In the genomic region with DNA sequence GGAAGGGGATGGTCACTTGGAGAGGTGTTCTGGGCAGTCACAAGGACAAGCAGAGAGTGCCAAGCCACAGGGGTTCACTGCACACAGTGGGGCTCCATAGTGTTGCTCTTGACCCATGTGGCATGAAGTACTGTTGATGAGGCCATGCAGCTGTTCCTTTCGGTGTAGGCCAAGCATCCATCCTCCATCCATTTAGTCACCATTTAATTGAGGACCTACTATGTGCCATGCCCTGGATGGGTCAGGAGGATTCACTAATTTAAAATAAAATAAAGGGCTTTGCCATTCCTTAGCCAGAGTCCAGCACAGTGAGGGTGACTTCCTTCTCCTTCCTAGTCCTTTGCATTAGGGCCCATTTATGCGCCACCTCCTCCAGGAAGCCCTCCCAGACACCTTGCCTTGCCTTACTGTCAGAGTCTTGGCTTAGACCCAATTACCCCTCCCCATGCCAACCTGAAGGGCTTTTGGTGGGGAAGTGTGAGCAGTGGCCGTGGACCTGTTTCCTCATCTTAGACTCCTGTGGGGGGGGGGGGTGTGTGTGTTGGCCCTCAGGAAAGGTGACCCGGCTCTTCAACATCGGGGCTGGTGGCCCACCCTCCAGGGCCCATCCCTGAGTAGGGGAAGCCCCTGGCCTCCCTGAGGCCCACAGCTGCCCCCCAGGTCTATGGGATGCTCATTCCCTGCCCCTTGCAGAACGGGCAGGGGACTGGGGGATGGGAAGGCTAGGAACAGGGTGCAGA, we compare ENCODE assay signal across 18 cellular contexts. TPM values are rescaled to one million over a fixed set of nuclear protein-coding genes. Genes with fewer than 3 reads are reported as not detected.
DNase-seq lines count a peak whose midpoint lies in the region; ATAC-seq, FAIRE-seq and TF ChIP-seq lines count a peak whose summit lies in the region.
"Had no signal": no experiment of that assay in that cellular context is flagged by ENCODE, and none has a peak within 500 bp of the region (broad histone marks: within the 10 kb centered on the region; RNA-seq: fewer than 3 reads in every experiment).

No MANE protein-coding gene starts in this region.

- H3K36me3 Mint-ChIP-seq in activated CD4-positive, alpha-beta memory T cell treated with anti-CD3 and anti-CD28 coated beads, Interleukin-2, amount 10 ng/mL, durations not matched to agents 7 days and 5 days (ENCODE audit: low read depth): peaks cover 69% of the 10 kb centered on the region

- TF ChIP-seq EP300 in A549 (IDR thresholded peaks at IDR 0.05) (no peak), stomach (IDR thresholded peaks at IDR 0.05) (no peak)

- DNase-seq in A549 (ENCODE audit: low read depth in 1 of 2, low spot score in 1 of 2) (no peak), kidney (peak; percentile 49), iPS-NIHi11 (ENCODE audit: low spot score) (no peak), stomach (no peak)
- DNase-seq in activated CD4-positive, alpha-beta memory T cell treated with anti-CD3 and anti-CD28 coated beads, Interleukin-2, amount 10 ng/mL, durations not matched to agents 7 days and 5 days: no peak
- DNase-seq: activated gamma-delta T cell, body of pancreas, DMS79 treated with DMSO at 0.1 percent for 48 hours, NCI-H526 treated with DMSO at 0.1 percent for 48 hours, PC-9, thyroid gland had no signal

- no peaks in the 10 kb centered on the region for H3K9me3 Mint-ChIP-seq in activated CD4-positive, alpha-beta memory T cell treated with anti-CD3 and anti-CD28 coated beads, Interleukin-2, amount 10 ng/mL, durations not matched to agents 7 days and 5 days

- H3K4me1 ChIP-seq in A549 (no peaks in the 10 kb centered on the region), BLaER1 (peaks cover 81% of the 10 kb centered on the region), kidney (ENCODE audit: control insufficient read depth in 1 of 2, insufficient read depth in 1 of 2, low read depth in 1 of 2, low read length in 2 of 2) (no peaks in the 10 kb centered on the region), stomach (peaks cover 0 to 43% (median 8%) of the 10 kb centered on the region in 4 donors)
- H3K4me1 ChIP-seq: parathyroid adenoma, thyroid gland had no signal

- peaks cover 42% of the 10 kb centered on the region for H4K20me1 ChIP-seq in BLaER1

- H3K4me3 ChIP-seq in A549 (no peak overlapping the region), BLaER1 (no peak overlapping the region), kidney (ENCODE audit: low read length in 2 of 2) (no peak overlapping the region), stomach (no peak overlapping the region)
- H3K4me3 ChIP-seq: body of pancreas, gastroesophageal sphincter, PC-9, SK-N-MC, thyroid gland had no signal

- H3K4me3 Mint-ChIP-seq in activated CD4-positive, alpha-beta memory T cell treated with anti-CD3 and anti-CD28 coated beads, Interleukin-2, amount 10 ng/mL, durations not matched to agents 7 days and 5 days: no peak overlapping the region
- H3K4me3 Mint-ChIP-seq: B cell had no signal

- no peak overlapping the region for H3K4me2 ChIP-seq in A549
- H3K4me2 ChIP-seq in BLaER1: peak overlapping the region; percentile 99
- H3K4me2 ChIP-seq: PC-9 had no signal

- H3K36me3 ChIP-seq in BLaER1 (no peaks in the 10 kb centered on the region), kidney (ENCODE audit: control insufficient read depth in 1 of 2, insufficient read depth in 2 of 2, low read length in 2 of 2) (no peaks in the 10 kb centered on the region), stomach (no peaks in the 10 kb centered on the region)
- H3K36me3 ChIP-seq: gastroesophageal sphincter, thyroid gland had no signal

- no peak for TF ChIP-seq POLR2A in A549 (IDR thresholded peaks at IDR 0.05; ENCODE audit: low read length)
- no peak for TF ChIP-seq POLR2A in stomach (IDR thresholded peaks at IDR 0.05)

- H3K27me3 Mint-ChIP-seq in activated CD4-positive, alpha-beta memory T cell treated with anti-CD3 and anti-CD28 coated beads, Interleukin-2, amount 10 ng/mL, durations not matched to agents 7 days and 5 days: no peaks in the 10 kb centered on the region
- H3K27me3 Mint-ChIP-seq: B cell had no signal

- H3K27me3 ChIP-seq in BLaER1: no peaks in the 10 kb centered on the region
- peaks cover 0 to 9% (median 4%) of the 10 kb centered on the region in 3 donors for H3K27me3 ChIP-seq in stomach
- H3K27me3 ChIP-seq: body of pancreas, gastroesophageal sphincter, thyroid gland had no signal

- TF ChIP-seq RAD21 in A549 (conservative IDR thresholded peaks at IDR 0.05 in 1 of 2, IDR thresholded peaks at IDR 0.05 in 1 of 2): no peak

- no peak for ATAC-seq in A549
- no peak for ATAC-seq in GM18517 (IDR thresholded peaks at IDR 0.05; ENCODE audit: unreplicated experiment)
- ATAC-seq: body of pancreas, gastroesophageal sphincter had no signal

- H3K9ac ChIP-seq in BLaER1 (no peak overlapping the region), kidney (ENCODE audit: low read length in 2 of 2) (no peak overlapping the region)
- H3K9ac ChIP-seq: parathyroid adenoma had no signal

- intact Hi-C loops in kidney (cut with DNase I): loop anchor here (5.0 kb wide), 1 partner anchor 522 kb away; no protein-coding TSS in a partner anchor
- intact Hi-C loops in stomach (cut with DNase I; ENCODE audit: low total_unique reads): no loop called here

- H3K4me1 Mint-ChIP-seq in activated CD4-positive, alpha-beta memory T cell treated with anti-CD3 and anti-CD28 coated beads, Interleukin-2, amount 10 ng/mL, durations not matched to agents 7 days and 5 days: peaks cover 84% of the 10 kb centered on the region

- H3K27ac ChIP-seq in A549 (no peak overlapping the region), BLaER1 (peak overlapping the region; percentile 52; the same call in 1 of the 2 replicates), kidney (ENCODE audit: low read depth in 2 of 2, low read length in 2 of 2) (no peak overlapping the region), stomach (no peak overlapping the region)
- H3K27ac ChIP-seq: body of pancreas, gastroesophageal sphincter, parathyroid adenoma, PC-9, SK-N-MC, thyroid gland had no signal

- no peak for FAIRE-seq in A549 (lab: Jason Lieb, UNC)
- no peak for FAIRE-seq in kidney (lab: Jason Lieb, UNC)
- FAIRE-seq: H1 had no signal

- CTCF ChIA-PET in A549 (lab: Yijun Ruan, JAX): interaction anchor here (1.1 to 6.4 kb wide), 4 partner anchors 14 to 523 kb away, joined by 3 to 76 read pairs (median 8); no protein-coding TSS in a partner anchor
- CTCF ChIA-PET in activated CD4-positive, alpha-beta memory T cell treated with anti-CD3 and anti-CD28 coated beads, Interleukin-2, amount 10 ng/mL, durations not matched to agents 7 days and 5 days (lab: Charles Lee): interaction anchor here (1.2 kb wide), 1 partner anchor 46 kb away, joined by 3 read pairs; no protein-coding TSS in a partner anchor

- H3K9me3 ChIP-seq in A549 (no peaks in the 10 kb centered on the region), BLaER1 (no peaks in the 10 kb centered on the region), kidney (ENCODE audit: control insufficient read depth in 1 of 2, low read length in 2 of 2) (no peaks in the 10 kb centered on the region), stomach (no peaks in the 10 kb centered on the region)
- H3K9me3 ChIP-seq: body of pancreas, gastroesophageal sphincter, thyroid gland had no signal

- WGBS in A549 (ENCODE audit: missing lambda C conversion rate): 72% methylated on average over 6 of the region's 6 CpGs
- WGBS in stomach, 5 donors: 80 to 95% (median 91%) methylated on average over 5 to 6 of the region's 6 CpGs

- POLR2A ChIA-PET in A549 (lab: Yijun Ruan, JAX): no interaction called here
- POLR2A ChIA-PET in activated CD4-positive, alpha-beta memory T cell treated with anti-CD3 and anti-CD28 coated beads, Interleukin-2, amount 10 ng/mL, durations not matched to agents 7 days and 5 days (lab: Charles Lee): interaction anchor here (1.0 to 8.5 kb wide), 3 partner anchors 14 to 24 kb away, joined by 4 to 188 read pairs (median 59); a partner anchor contains a TSS

- TF ChIP-seq CTCF in A549 (IDR thresholded peaks at IDR 0.05) (no peak), kidney (IDR thresholded peaks at IDR 0.05; ENCODE audit: borderline replicate concordance, extremely low read depth, insufficient read depth) (no peak), stomach (IDR thresholded peaks at IDR 0.05) (no peak)

- peak overlapping the region; percentile 99 for H3K27ac Mint-ChIP-seq in activated CD4-positive, alpha-beta memory T cell treated with anti-CD3 and anti-CD28 coated beads, Interleukin-2, amount 10 ng/mL, durations not matched to agents 7 days and 5 days

TF ChIP-seq in A549, 52 proteins besides CTCF, POLR2A, EP300 and RAD21:
- TF ChIP-seq ZFP36 (IDR thresholded peaks at IDR 0.05; ENCODE audit: borderline replicate concordance, partially characterized antibody) (peak; percentile 86), POLR2AphosphoS2 (conservative IDR thresholded peaks at IDR 0.05; ENCODE audit: low read length) (no peak)

RNA-seq across cellular contexts. Expression of a gene that starts 25.6 kb away (rescaled TPM):
- not detected in 2 replicates for polyA plus RNA-seq in A549 (2011; rRNA removed)
- 0.04 TPM in 1 of 2 replicates, not detected in the other for polyA plus RNA-seq in A549 (2012; cell fraction: cytosol; rRNA removed)
- polyA plus RNA-seq in A549 (2012; cell fraction: nucleus; rRNA removed): 0.12 TPM in 1 of 2 replicates, not detected in the other
- not detected in 3 replicates for polyA plus RNA-seq in A549 (2017; fragmentation: RNase III; extraction: RNeasy Plus Mini Kit Qiagen cat#74134 plus additional on column Dnase treatment)
- polyA minus RNA-seq in A549 (2011; rRNA and poly(A)+ RNA removed): not detected in 2 replicates
- 100 to 1,000 TPM; 181 to 187 TPM for total RNA-seq in activated CD4-positive, alpha-beta memory T cell treated with anti-CD3 and anti-CD28 coated beads, Interleukin-2, amount 10 ng/mL, durations not matched to agents 7 days and 5 days
- total RNA-seq in kidney: 22.1 TPM
- 2.2 TPM for polyA plus RNA-seq in kidney (ENCODE audit: insufficient read depth, low read depth, low replicate concordance)
- 10 to 100 TPM in 3 of 5 donors, 1 to 10 TPM in 1, under 1 TPM in 1; 0.29 to 75.4 (median 10.1) TPM for total RNA-seq in stomach
- polyA plus RNA-seq in stomach: 1 to 10 TPM; 3.1 to 6.6 (median 4.2) TPM
- total RNA-seq: PC-9 had no signal

RNA-seq across cellular contexts. Expression of a gene that starts 50.4 kb away (rescaled TPM):
- polyA plus RNA-seq in A549 (2011; rRNA removed) (636 and 680 TPM in 2 replicates), A549 (2017; fragmentation: RNase III; extraction: RNeasy Plus Mini Kit Qiagen cat#74134 plus additional on column Dnase treatment) (299 to 362 TPM (median 352 TPM) in 3 replicates), kidney (ENCODE audit: insufficient read depth, low read depth, low replicate concordance) (273 TPM), stomach (100 to 1,000 TPM in 1 of 3 donors, 10 to 100 TPM in 2; 48.7 to 100 (median 99.2) TPM)
- polyA plus RNA-seq in A549 (2012; cell fraction: cytosol; rRNA removed): 274 and 327 TPM in 2 replicates
- 188 and 204 TPM in 2 replicates for polyA plus RNA-seq in A549 (2012; cell fraction: nucleus; rRNA removed)
- 343 and 403 TPM in 2 replicates for polyA minus RNA-seq in A549 (2011; rRNA and poly(A)+ RNA removed)
- 10 to 100 TPM; 12.4 to 13.9 TPM for total RNA-seq in activated CD4-positive, alpha-beta memory T cell treated with anti-CD3 and anti-CD28 coated beads, Interleukin-2, amount 10 ng/mL, durations not matched to agents 7 days and 5 days
- total RNA-seq in kidney (245 TPM), stomach (100 to 1,000 TPM in 3 of 5 donors, 10 to 100 TPM in 2; 42.9 to 390 (median 143) TPM)
